8 cellular contexts compared by ENCODE assay signal in the genomic region with DNA sequence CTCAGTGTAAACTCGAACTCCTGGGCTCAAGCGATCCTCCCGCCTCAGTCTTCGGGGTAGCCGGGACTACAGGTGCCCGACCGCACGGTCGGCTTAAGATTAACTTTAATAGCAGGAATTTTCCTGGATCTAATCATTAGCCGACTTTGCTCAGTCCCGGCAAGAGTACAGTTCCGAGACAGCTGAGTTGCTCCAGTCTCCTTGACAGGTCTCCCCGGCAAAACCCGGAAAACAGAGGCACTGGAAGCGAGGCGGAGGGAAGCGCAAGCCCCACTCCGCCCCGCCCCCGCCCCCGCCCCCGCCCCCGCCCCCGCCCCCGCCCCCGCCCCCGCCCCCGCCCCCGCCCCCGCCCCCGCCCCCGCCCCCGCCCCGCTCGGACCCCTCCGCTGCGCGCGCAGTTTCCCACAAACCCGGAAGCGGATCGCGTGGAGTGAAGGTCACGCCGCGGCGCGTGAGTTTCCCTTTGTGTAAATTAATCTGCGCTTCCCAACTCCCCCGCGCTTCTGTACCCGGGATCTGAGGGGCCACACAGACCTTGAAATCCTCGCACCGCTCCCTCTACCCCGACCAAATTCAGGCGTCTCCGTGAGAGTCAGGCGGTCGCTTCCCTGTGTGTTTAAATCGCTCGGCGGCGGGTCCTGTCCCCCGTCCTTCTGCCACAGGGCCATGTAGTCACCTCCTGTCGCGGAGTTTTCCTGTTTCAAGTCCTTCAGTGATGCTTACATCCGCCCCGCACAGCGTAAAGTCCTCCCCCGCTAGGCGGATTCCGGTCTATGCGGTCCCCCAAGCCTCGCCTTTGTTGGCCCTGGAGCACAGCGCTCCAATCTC. TPM values are rescaled to one million over a fixed set of nuclear protein-coding genes. Genes with fewer than 3 reads are reported as not detected.
DNase-seq lines count a peak whose midpoint lies in the region; ATAC-seq and TF ChIP-seq lines count a peak whose summit lies in the region.

Gene ZNF480, plus strand, starts transcription at position 397 of the 828 bp plus-strand sequence. CDS start 3,244 bp downstream, outside the sequence.

- H3K9me3 ChIP-seq in right atrium auricular region (peaks cover 0 to 4% of the 10 kb centered on the region in 2 donors), prostate gland (no peaks in the 10 kb centered on the region), upper lobe of right lung (no peaks in the 10 kb centered on the region)

- H3K4me3 ChIP-seq in right atrium auricular region (peak within 1 kb of the TSS; percentile 84 to 92), prostate gland (peak within 1 kb of the TSS; percentile 88 to 90), upper lobe of right lung (peak within 1 kb of the TSS; percentile 62)

- DNase-seq in DMS 273 treated with DMSO at 0.1 percent for 48 hours (lab: John Stamatoyannopoulos, UW) (peak; percentile 36), HCEC 1CT (peak; percentile 67), NCI-H1694 (lab: John Stamatoyannopoulos, UW) (peak; percentile 48), right atrium auricular region (ENCODE audit: low spot score) (peak; percentile 84), prostate gland (ENCODE audit: low spot score) (peak; percentile 75), upper lobe of right lung (peak; percentile 91)

- H3K36me3 ChIP-seq in right atrium auricular region (peaks cover 20% of the 10 kb centered on the region), prostate gland (peaks cover 0 to 10% of the 10 kb centered on the region in 2 donors), upper lobe of right lung (peaks cover 19% of the 10 kb centered on the region)

- WGBS in prostate gland, result under 1% methylated on average over 51 of the region's 75 CpGs

- TF ChIP-seq CTCF in right atrium auricular region (IDR thresholded peaks at IDR 0.05) (no peak), prostate gland (IDR thresholded peaks at IDR 0.05) (peak in 2 of 4 experiments; percentile 17), upper lobe of right lung (IDR thresholded peaks at IDR 0.05) (no peak)

- H3K27ac ChIP-seq in angular gyrus (ENCODE audit: low read depth, low read length) (peak within 1 kb of the TSS; percentile 67), right atrium auricular region (peak within 1 kb of the TSS; percentile 88 to 90), prostate gland (peak within 1 kb of the TSS; percentile 85 to 88), upper lobe of right lung (peak within 1 kb of the TSS; percentile 93)

- H3K27me3 ChIP-seq in right atrium auricular region (no peaks in the 10 kb centered on the region), prostate gland (replicated peaks; ENCODE audit: insufficient read depth) (no peaks in the 10 kb centered on the region), upper lobe of right lung (no peaks in the 10 kb centered on the region)

- intact Hi-C loops in T-helper 2 cell treated with Interferon-gamma antibody and Interleukin-4, amounts not matched to agents 100 ng/mL and 5 ng/mL, for 36 hours (cut with micrococcal nuclease), result loop anchor here (1.0 to 2.0 kb wide), 5 partner anchors 28 to 806 kb away; partner anchors contain the start of genes ZNF160, ZNF350, ZNF610 and ZNF611
- intact Hi-C loops in prostate gland (cut with DNase I), result loop anchor here (5.0 kb wide), 1 partner anchor 40 kb away; the partner anchor contains the start of gene ZNF610
- intact Hi-C loops in upper lobe of right lung (cut with DNase I), result no loop called here

- peaks cover 0 to 16% of the 10 kb centered on the region in 2 donors for H3K4me1 ChIP-seq in right atrium auricular region
- no peaks in the 10 kb centered on the region for H3K4me1 ChIP-seq in prostate gland (replicated peaks)
- H3K4me1 ChIP-seq in upper lobe of right lung, result no peaks in the 10 kb centered on the region

- peak; percentile 90 for ATAC-seq in upper lobe of right lung

- TF ChIP-seq POLR2A in prostate gland (IDR thresholded peaks at IDR 0.05), result peak; percentile 17

RNA-seq across cellular contexts. Expression of gene ZNF480, which starts in this region (rescaled TPM):
- total RNA-seq in T-helper 2 cell treated with Interferon-gamma antibody and Interleukin-4, amounts not matched to agents 100 ng/mL and 5 ng/mL, for 36 hours, result 15.0 and 16.5 TPM in 2 replicates
- total RNA-seq in right atrium auricular region (1 to 10 TPM; 8.6 to 9.2 TPM), prostate gland (10 to 100 TPM in 1 of 2 donors, 1 to 10 TPM in 1; 6.4 to 10.8 TPM), upper lobe of right lung (8.8 TPM)

Comparison
In these comparisons a context has a peak if more than half of its experiments do, and no peak if none do; other contexts are left out.
1. Peak in every context shown above with its lines: DNase-seq, ATAC-seq, H3K4me3 ChIP-seq and H3K27ac ChIP-seq.
2. DNase-seq: peak in every context shown above with its lines; median percentile 91 in upper lobe of right lung; 84 in right atrium auricular region; 75 in prostate gland; 67 in HCEC 1CT; 48 in NCI-H1694; 36 in DMS 273 treated with DMSO at 0.1 percent for 48 hours.